Comparison of ENCODE assay signal across 8 cellular contexts in genomic region chr14:60720962-60721330, GRCh38. TPM values are rescaled to one million over a fixed set of nuclear protein-coding genes. Genes with fewer than 3 reads are reported as not detected.
DNase-seq lines count a peak whose midpoint lies in the region; ATAC-seq and TF ChIP-seq lines count a peak whose summit lies in the region.

No MANE protein-coding gene starts in this region.

- H3K36me3 Mint-ChIP-seq in T-helper 2 cell treated with Interferon-gamma antibody and Interleukin-4, amounts not matched to agents 5 μg/mL and 100 μg/mL, for 36 hours (ENCODE audit: low read depth), result no peaks in the 10 kb centered on the region
- peaks cover 30% of the 10 kb centered on the region for H3K36me3 Mint-ChIP-seq in WTC11
- H3K36me3 Mint-ChIP-seq in glutamatergic neuron (ENCODE audit: unreplicated experiment), result no peaks in the 10 kb centered on the region
- H3K36me3 Mint-ChIP-seq in stimulated activated effector memory CD8-positive, alpha-beta T cell treated with anti-CD3 and anti-CD28 coated beads, Interleukin-12 subunit alpha, Interleukin-12 subunit beta, amount 100 ng/mL, for 72 hours, result no peaks in the 10 kb centered on the region

- POLR2A ChIA-PET in WTC11 (lab: Charles Lee), result interaction anchor here (0.6 to 0.7 kb wide), 2 partner anchors 70 to 72 kb away, joined by 3 to 5 read pairs; partner anchors contain the start of gene SIX1

- TF ChIP-seq CTCF in WTC11 (IDR thresholded peaks at IDR 0.05) (no peak), glutamatergic neuron (IDR thresholded peaks at IDR 0.05; ENCODE audit: partially characterized antibody, unreplicated experiment) (no peak)

- ATAC-seq in WTC11 (no peak), HG02840 (IDR thresholded peaks at IDR 0.05; ENCODE audit: low FRiP score, unreplicated experiment) (no peak)
- ATAC-seq in stimulated activated effector memory CD8-positive, alpha-beta T cell treated with anti-CD3 and anti-CD28 coated beads, Interleukin-12 subunit alpha, Interleukin-12 subunit beta, amount 100 ng/mL, for 72 hours, result no peak

- CTCF ChIA-PET in WTC11 (lab: Charles Lee), result no interaction called here

- peaks cover 19% of the 10 kb centered on the region for H3K4me1 Mint-ChIP-seq in T-helper 2 cell treated with Interferon-gamma antibody and Interleukin-4, amounts not matched to agents 5 μg/mL and 100 μg/mL, for 36 hours (ENCODE audit: low read depth)
- H3K4me1 Mint-ChIP-seq in WTC11 (peaks cover 34% of the 10 kb centered on the region), glutamatergic neuron (ENCODE audit: low read depth, unreplicated experiment) (peaks cover 15% of the 10 kb centered on the region)
- H3K4me1 Mint-ChIP-seq in stimulated activated effector memory CD8-positive, alpha-beta T cell treated with anti-CD3 and anti-CD28 coated beads, Interleukin-12 subunit alpha, Interleukin-12 subunit beta, amount 100 ng/mL, for 72 hours, result peaks cover 21% of the 10 kb centered on the region

- H3K27me3 Mint-ChIP-seq in T-helper 2 cell treated with Interferon-gamma antibody and Interleukin-4, amounts not matched to agents 5 μg/mL and 100 μg/mL, for 36 hours (ENCODE audit: low read depth), result peaks cover 64% of the 10 kb centered on the region
- no peaks in the 10 kb centered on the region for H3K27me3 Mint-ChIP-seq in WTC11 (ENCODE audit: low read depth)
- peaks cover 14% of the 10 kb centered on the region for H3K27me3 Mint-ChIP-seq in glutamatergic neuron (ENCODE audit: unreplicated experiment)

- H3K27ac Mint-ChIP-seq in T-helper 2 cell treated with Interferon-gamma antibody and Interleukin-4, amounts not matched to agents 5 μg/mL and 100 μg/mL, for 36 hours, result no peak overlapping the region
- H3K27ac Mint-ChIP-seq in WTC11 (no peak overlapping the region), glutamatergic neuron (ENCODE audit: unreplicated experiment) (no peak overlapping the region)
- H3K27ac Mint-ChIP-seq in stimulated activated effector memory CD8-positive, alpha-beta T cell treated with anti-CD3 and anti-CD28 coated beads, Interleukin-12 subunit alpha, Interleukin-12 subunit beta, amount 100 ng/mL, for 72 hours, result no peak overlapping the region

- DNase-seq in T-helper 2 cell treated with Interferon-gamma antibody and Interleukin-4, amounts not matched to agents 5 μg/mL and 100 μg/mL, for 36 hours (ENCODE audit: low spot score), result no peak
- DNase-seq in T-helper 2 cell (no peak), WTC11 (ENCODE audit: low spot score) (no peak), glutamatergic neuron (no peak), NCI-H2107 (lab: John Stamatoyannopoulos, UW) (no peak), D341Med (ENCODE audit: low spot score) (no peak)
- no peak for DNase-seq in stimulated activated effector memory CD8-positive, alpha-beta T cell treated with anti-CD3 and anti-CD28 coated beads, Interleukin-12 subunit alpha, Interleukin-12 subunit beta, amount 100 ng/mL, for 72 hours (ENCODE audit: low spot score in 2 of 2)

- H3K9me3 Mint-ChIP-seq in T-helper 2 cell treated with Interferon-gamma antibody and Interleukin-4, amounts not matched to agents 5 μg/mL and 100 μg/mL, for 36 hours, result no peaks in the 10 kb centered on the region
- H3K9me3 Mint-ChIP-seq in WTC11, result no peaks in the 10 kb centered on the region
- H3K9me3 Mint-ChIP-seq in glutamatergic neuron (ENCODE audit: unreplicated experiment), result peaks cover 18% of the 10 kb centered on the region
- no peaks in the 10 kb centered on the region for H3K9me3 Mint-ChIP-seq in stimulated activated effector memory CD8-positive, alpha-beta T cell treated with anti-CD3 and anti-CD28 coated beads, Interleukin-12 subunit alpha, Interleukin-12 subunit beta, amount 100 ng/mL, for 72 hours

- H3K4me3 Mint-ChIP-seq in T-helper 2 cell treated with Interferon-gamma antibody and Interleukin-4, amounts not matched to agents 5 μg/mL and 100 μg/mL, for 36 hours, result peak overlapping the region; percentile 68
- H3K4me3 Mint-ChIP-seq in WTC11 (peak overlapping the region; percentile 96), glutamatergic neuron (ENCODE audit: unreplicated experiment) (peak overlapping the region; percentile 90)
- H3K4me3 Mint-ChIP-seq in stimulated activated effector memory CD8-positive, alpha-beta T cell treated with anti-CD3 and anti-CD28 coated beads, Interleukin-12 subunit alpha, Interleukin-12 subunit beta, amount 100 ng/mL, for 72 hours, result peak overlapping the region; percentile 81

TF ChIP-seq in WTC11, 78 proteins besides CTCF, POLR2A, EP300 and RAD21:
- TF ChIP-seq ZNF671 (CRISPR knock-in tag; IDR thresholded peaks at IDR 0.05) (no peak), MAX (CRISPR knock-in tag; IDR thresholded peaks at IDR 0.05) (0 out of 2 replicates have a peak, but pooled peaks have one; percentile 10), IRF1 (CRISPR knock-in tag; IDR thresholded peaks at IDR 0.05) (no peak)

RNA-seq across cellular contexts. Expression of gene SIX4, which starts 3.2 kb away (rescaled TPM):
- total RNA-seq in WTC11 (2021) (40.0 to 41.8 TPM (median 41.6 TPM) in 3 replicates), glutamatergic neuron (ENCODE audit: unreplicated experiment) (22.1 TPM)

RNA-seq across cellular contexts. Expression of gene MNAT1, which starts 13.6 kb away (rescaled TPM):
- total RNA-seq in WTC11 (2021), result 55.2 to 59.0 TPM (median 56.0 TPM) in 3 replicates
- 45.2 TPM for total RNA-seq in glutamatergic neuron (ENCODE audit: unreplicated experiment)
